8 cellular contexts compared by ENCODE assay signal in the genomic region with DNA sequence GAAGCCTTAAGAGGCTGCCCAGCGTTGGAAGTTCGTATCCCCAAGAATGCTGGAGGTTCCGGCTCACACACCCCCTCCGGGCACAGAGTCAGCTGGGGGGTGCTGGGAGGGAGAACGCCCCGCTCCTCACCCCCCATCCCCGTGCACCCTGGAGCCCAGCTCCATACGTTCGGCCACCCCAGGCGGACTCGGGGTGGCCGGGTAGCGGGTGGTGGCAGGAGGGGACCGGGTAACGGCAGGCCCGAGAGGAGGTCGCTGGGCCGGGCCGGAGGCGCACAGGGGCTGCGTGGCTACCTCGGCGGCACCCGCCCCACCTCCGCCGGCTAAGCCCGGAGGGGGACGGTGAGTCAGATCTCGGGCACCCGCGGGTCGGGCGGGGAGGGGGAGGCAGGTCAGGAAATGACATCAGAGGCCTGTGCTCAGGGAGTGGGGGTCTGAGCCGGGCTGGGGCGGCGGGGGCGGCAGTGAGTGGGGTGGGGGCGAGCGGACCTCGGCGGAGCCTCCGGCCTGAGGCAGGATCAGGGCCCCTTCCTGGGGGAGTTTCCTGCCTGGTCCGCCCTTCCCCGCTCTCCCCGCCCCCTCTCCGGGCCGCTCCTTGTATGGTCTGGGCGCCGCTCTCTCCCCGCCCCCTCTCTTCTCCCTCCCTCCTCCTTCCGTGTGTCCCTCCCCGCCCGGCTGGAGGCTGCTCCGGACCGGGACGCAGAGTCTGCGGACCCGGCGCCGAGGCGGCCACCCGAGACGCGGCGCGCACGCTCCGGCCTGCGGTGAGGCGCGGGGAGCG.
DNase-seq lines count a peak whose midpoint lies in the region; ATAC-seq and TF ChIP-seq lines count a peak whose summit lies in the region.

A gene with protein sequence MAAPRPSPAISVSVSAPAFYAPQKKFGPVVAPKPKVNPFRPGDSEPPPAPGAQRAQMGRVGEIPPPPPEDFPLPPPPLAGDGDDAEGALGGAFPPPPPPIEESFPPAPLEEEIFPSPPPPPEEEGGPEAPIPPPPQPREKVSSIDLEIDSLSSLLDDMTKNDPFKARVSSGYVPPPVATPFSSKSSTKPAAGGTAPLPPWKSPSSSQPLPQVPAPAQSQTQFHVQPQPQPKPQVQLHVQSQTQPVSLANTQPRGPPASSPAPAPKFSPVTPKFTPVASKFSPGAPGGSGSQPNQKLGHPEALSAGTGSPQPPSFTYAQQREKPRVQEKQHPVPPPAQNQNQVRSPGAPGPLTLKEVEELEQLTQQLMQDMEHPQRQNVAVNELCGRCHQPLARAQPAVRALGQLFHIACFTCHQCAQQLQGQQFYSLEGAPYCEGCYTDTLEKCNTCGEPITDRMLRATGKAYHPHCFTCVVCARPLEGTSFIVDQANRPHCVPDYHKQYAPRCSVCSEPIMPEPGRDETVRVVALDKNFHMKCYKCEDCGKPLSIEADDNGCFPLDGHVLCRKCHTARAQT (plus strand): TSS at position 700 of the 781 bp plus-strand sequence. CDS start 227 bp downstream, outside the sequence.

- peak; percentile 72 for TF ChIP-seq POLR2A in GM15510 (IDR thresholded peaks at IDR 0.05; ENCODE audit: borderline replicate concordance, extremely low read depth, insufficient read length)

- TF ChIP-seq CTCF in astrocyte of the cerebellum (IDR thresholded peaks at IDR 0.05; ENCODE audit: low read depth, low read length, missing control alignments) (no peak), retinal pigment epithelial cell (conservative IDR thresholded peaks at IDR 0.05; ENCODE audit: low read depth, low read length) (no peak)

- in situ Hi-C loops in astrocyte of the cerebellum (cut with HindIII; ENCODE audit: low sequenced_read_pairs) = no loop called here

- peak; percentile 82 for ATAC-seq in HG02840 (IDR thresholded peaks at IDR 0.05; ENCODE audit: low FRiP score, unreplicated experiment)

- peak; percentile 60 for DNase-seq in NCI-H146 treated with DMSO at 0.1 percent for 48 hours (lab: John Stamatoyannopoulos, UW; ENCODE audit: unreplicated experiment)
- DNase-seq in T-helper 9 cell = peak; percentile 79
- peak; percentile 87 for DNase-seq in astrocyte of the cerebellum (ENCODE audit: low read depth)
- DNase-seq in hepatic stellate cell (ENCODE audit: low spot score) = peak; percentile 98
- DNase-seq in retinal pigment epithelial cell (ENCODE audit: low read depth) = peak; percentile 74
- DNase-seq in NCI-H187 (lab: John Stamatoyannopoulos, UW) = no peak

- H3K4me3 ChIP-seq in astrocyte of the cerebellum (ENCODE audit: low read depth, low read length) (peak within 1 kb of the TSS; percentile 78), retinal pigment epithelial cell (ENCODE audit: low read length) (peak within 1 kb of the TSS; percentile 93)

Comparison
In these comparisons a context has a peak if more than half of its experiments do, and no peak if none do; other contexts are left out.
1. DNase-seq: peak in NCI-H146 treated with DMSO at 0.1 percent for 48 hours (single experiment), T-helper 9 cell (single experiment), astrocyte of the cerebellum (single experiment), hepatic stellate cell (single experiment) and retinal pigment epithelial cell (single experiment); none in NCI-H187 (0 of 2).